In the genomic region with DNA sequence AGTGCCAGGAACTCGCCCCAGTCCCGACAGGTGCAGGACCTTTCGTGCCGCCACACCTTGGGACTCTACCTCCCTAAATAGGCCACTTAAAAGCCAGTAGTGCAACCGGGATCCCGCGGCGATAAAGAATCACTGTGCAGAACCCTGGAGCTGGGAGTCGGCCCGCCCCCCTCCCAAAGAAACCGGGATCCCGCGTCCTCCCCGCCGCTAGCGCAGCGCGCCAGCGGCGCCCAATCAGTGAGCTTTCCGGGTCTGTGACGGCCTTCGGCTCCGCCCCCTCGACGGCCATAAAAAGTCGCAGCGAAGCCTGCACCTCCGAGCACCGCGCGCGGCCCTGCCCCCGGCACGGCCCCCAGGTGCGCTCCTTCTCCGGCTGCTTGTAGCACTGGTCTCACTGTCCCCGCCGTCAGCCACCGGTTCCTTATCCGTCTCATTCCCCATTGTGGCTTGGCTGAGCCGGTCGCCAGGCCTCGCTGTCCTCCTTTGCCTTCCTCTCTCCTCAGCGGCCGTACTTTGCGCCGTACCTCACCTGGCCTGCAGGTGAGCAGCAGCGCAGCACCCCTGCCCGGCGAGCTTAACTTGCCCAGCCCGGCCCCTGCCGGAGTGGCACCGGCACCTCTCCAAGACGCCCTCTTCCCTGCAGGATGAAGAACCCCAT, we compare ENCODE assay signal across 8 cellular contexts. TPM values are rescaled to one million over a fixed set of nuclear protein-coding genes. Genes with fewer than 3 reads are reported as not detected.
DNase-seq lines count a peak whose midpoint lies in the region; ATAC-seq and TF ChIP-seq lines count a peak whose summit lies in the region.

A gene (plus strand): TSS at position 318 of the 658 bp plus-strand sequence. CDS start 327 bp downstream, at position 645.

- H3K4me1 ChIP-seq in ES-I3 (ENCODE audit: insufficient read depth, low read length): peaks cover 19% of the 10 kb centered on the region

- H3K36me3 ChIP-seq in ES-I3 (ENCODE audit: insufficient read depth, low read length): no peaks in the 10 kb centered on the region

- 1 to 2% methylated on average over 27 to 48 of the region's 55 CpGs for WGBS in lower leg skin, 2 donors

- peak within 1 kb of the TSS; percentile 64 for H3K9ac ChIP-seq in ES-I3 (ENCODE audit: low read depth, low read length)

- DNase-seq in T1000 (lab: John Stamatoyannopoulos, UW) (peak; percentile 27), dermis blood vessel endothelial cell (peak; percentile 8), lower leg skin (ENCODE audit: low spot score in 2 of 2) (no peak), SK-N-DZ (ENCODE audit: low spot score) (no peak)
- peak; percentile 17 to 30 for DNase-seq in stimulated activated CD4-positive, alpha-beta T cell treated with anti-CD3 and anti-CD28 coated beads, Interleukin-4, amount 100 ng/mL, for 4 hours

- no peak for TF ChIP-seq POLR2A in lower leg skin (IDR thresholded peaks at IDR 0.05)

- ATAC-seq in HG03039 (IDR thresholded peaks at IDR 0.05; ENCODE audit: unreplicated experiment) (peak; percentile 72), GM21529 (IDR thresholded peaks at IDR 0.05; ENCODE audit: unreplicated experiment) (no peak)

- TF ChIP-seq CTCF in lower leg skin (IDR thresholded peaks at IDR 0.05): no peak

- no peaks in the 10 kb centered on the region for H3K9me3 ChIP-seq in ES-I3 (ENCODE audit: control insufficient read depth, insufficient read depth, low read length)

- H3K4me3 ChIP-seq in lower leg skin (ENCODE audit: low read depth, poor library complexity, severe bottlenecking): peak within 1 kb of the TSS; percentile 12

- intact Hi-C loops in lower leg skin (cut with DNase I; ENCODE audit: low total_unique reads): no loop called here

RNA-seq across cellular contexts. Expression of the gene that starts here (rescaled TPM):
- total RNA-seq in dermis blood vessel endothelial cell (not detected in 2 replicates), lower leg skin (under 1 TPM; 0.13 to 0.66 (median 0.16) TPM)
- not detected in 2 replicates for polyA plus RNA-seq in SK-N-DZ (2014; cell fraction: cytosol; rRNA removed)
- not detected in 2 replicates for polyA plus RNA-seq in SK-N-DZ (2014; cell fraction: nucleus; rRNA removed)

Comparison
In these comparisons a context has a peak if more than half of its experiments do, and no peak if none do; other contexts are left out.
1. Peak in DNase-seq in dermis blood vessel endothelial cell; RNA of the gene not detected or under 1 TPM.
2. DNase-seq: peak in T1000 (single experiment) and stimulated activated CD4-positive, alpha-beta T cell treated with anti-CD3 and anti-CD28 coated beads, Interleukin-4, amount 100 ng/mL, for 4 hours (2 of 2); none in lower leg skin (0 of 2) and SK-N-DZ (single experiment).